In the genomic region with DNA sequence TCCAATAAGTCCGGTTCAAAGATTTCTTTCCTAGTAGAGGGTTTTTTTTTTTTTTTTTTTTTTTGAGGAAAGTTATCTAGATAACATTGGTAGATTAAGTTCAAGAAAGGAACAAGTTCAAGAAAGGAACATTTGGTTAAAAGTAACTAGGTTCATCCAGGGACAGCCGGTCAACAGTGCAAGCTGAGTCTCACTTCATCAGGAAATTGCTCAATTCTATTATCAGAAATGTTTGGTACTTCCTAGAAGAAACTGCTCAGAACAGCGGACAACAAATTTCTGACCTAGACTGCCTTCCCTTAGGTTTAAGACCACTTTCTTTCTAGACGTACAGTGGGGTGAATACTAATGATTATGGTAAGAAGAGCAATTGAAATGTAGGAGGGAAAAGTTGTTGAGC, we compare ENCODE assay signal across 1 cellular context.
TF ChIP-seq lines count a peak whose summit lies in the region.

No MANE protein-coding gene starts in this region.

TF ChIP-seq in GM23338, 12 proteins besides CTCF, POLR2A, EP300 and RAD21:
- TF ChIP-seq POLR2AphosphoS5 (IDR thresholded peaks at IDR 0.05; ENCODE audit: low read depth) (no peak), ZNF331 (CRISPR knock-in tag; IDR thresholded peaks at IDR 0.05; ENCODE audit: low read depth) (no peak), NANOG (IDR thresholded peaks at IDR 0.05; ENCODE audit: borderline replicate concordance) (no peak), JUNB (IDR thresholded peaks at IDR 0.05; ENCODE audit: unreplicated experiment) (no peak), EZH2 (IDR thresholded peaks at IDR 0.05; ENCODE audit: low read depth, unreplicated experiment) (no peak), EZH2phosphoT487 (IDR thresholded peaks at IDR 0.05; ENCODE audit: unreplicated experiment) (no peak)
- TF ChIP-seq, protein P1, sequence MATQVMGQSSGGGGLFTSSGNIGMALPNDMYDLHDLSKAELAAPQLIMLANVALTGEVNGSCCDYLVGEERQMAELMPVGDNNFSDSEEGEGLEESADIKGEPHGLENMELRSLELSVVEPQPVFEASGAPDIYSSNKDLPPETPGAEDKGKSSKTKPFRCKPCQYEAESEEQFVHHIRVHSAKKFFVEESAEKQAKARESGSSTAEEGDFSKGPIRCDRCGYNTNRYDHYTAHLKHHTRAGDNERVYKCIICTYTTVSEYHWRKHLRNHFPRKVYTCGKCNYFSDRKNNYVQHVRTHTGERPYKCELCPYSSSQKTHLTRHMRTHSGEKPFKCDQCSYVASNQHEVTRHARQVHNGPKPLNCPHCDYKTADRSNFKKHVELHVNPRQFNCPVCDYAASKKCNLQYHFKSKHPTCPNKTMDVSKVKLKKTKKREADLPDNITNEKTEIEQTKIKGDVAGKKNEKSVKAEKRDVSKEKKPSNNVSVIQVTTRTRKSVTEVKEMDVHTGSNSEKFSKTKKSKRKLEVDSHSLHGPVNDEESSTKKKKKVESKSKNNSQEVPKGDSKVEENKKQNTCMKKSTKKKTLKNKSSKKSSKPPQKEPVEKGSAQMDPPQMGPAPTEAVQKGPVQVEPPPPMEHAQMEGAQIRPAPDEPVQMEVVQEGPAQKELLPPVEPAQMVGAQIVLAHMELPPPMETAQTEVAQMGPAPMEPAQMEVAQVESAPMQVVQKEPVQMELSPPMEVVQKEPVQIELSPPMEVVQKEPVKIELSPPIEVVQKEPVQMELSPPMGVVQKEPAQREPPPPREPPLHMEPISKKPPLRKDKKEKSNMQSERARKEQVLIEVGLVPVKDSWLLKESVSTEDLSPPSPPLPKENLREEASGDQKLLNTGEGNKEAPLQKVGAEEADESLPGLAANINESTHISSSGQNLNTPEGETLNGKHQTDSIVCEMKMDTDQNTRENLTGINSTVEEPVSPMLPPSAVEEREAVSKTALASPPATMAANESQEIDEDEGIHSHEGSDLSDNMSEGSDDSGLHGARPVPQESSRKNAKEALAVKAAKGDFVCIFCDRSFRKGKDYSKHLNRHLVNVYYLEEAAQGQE (IDR thresholded peaks at IDR 0.05; ENCODE audit: unreplicated experiment), result no peak
- TF ChIP-seq, protein P2, sequence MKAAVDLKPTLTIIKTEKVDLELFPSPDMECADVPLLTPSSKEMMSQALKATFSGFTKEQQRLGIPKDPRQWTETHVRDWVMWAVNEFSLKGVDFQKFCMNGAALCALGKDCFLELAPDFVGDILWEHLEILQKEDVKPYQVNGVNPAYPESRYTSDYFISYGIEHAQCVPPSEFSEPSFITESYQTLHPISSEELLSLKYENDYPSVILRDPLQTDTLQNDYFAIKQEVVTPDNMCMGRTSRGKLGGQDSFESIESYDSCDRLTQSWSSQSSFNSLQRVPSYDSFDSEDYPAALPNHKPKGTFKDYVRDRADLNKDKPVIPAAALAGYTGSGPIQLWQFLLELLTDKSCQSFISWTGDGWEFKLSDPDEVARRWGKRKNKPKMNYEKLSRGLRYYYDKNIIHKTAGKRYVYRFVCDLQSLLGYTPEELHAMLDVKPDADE (IDR thresholded peaks at IDR 0.05), result no peak
TF ChIP-seq in GM23338: peak in this region for 0.
